Comparison of ENCODE assay signal across 15 cellular contexts in genomic region chr18:76431437-76432273, GRCh38.
"Had no signal": no experiment of that assay in that cellular context is flagged by ENCODE, and none has a peak within 500 bp of the region (broad histone marks: within the 10 kb centered on the region; RNA-seq: fewer than 3 reads in every experiment).

No MANE protein-coding gene starts in this region.

- H3K9me3 ChIP-seq: heart right ventricle had no signal

- H3K27me3 ChIP-seq: heart right ventricle had no signal

- H3K27me3 Mint-ChIP-seq: activated naive CD8-positive, alpha-beta T cell had no signal

- H3K9me3 Mint-ChIP-seq: nephron had no signal

- H3K4me1 ChIP-seq: parathyroid adenoma had no signal

- DNase-seq: activated CD4-positive, alpha-beta T cell treated with anti-CD3 and anti-CD28 coated beads for 4 hours; amygdala; foreskin melanocyte; heart right ventricle; left ventricle myocardium superior; mesendoderm; retina; T1000 had no signal

- H3K4me3 ChIP-seq: heart right ventricle, skin epidermis had no signal

- H3K27ac Mint-ChIP-seq: activated naive CD8-positive, alpha-beta T cell had no signal

- FAIRE-seq: keratinocyte, urothelium cell line had no signal

- H3K4me3 Mint-ChIP-seq: activated naive CD8-positive, alpha-beta T cell; nephron had no signal

- H3K27ac ChIP-seq: heart right ventricle, parathyroid adenoma, skin epidermis, VCaP had no signal

- ATAC-seq: heart right ventricle, left ventricle myocardium superior had no signal
